23 cellular contexts compared by ENCODE assay signal in the genomic region with DNA sequence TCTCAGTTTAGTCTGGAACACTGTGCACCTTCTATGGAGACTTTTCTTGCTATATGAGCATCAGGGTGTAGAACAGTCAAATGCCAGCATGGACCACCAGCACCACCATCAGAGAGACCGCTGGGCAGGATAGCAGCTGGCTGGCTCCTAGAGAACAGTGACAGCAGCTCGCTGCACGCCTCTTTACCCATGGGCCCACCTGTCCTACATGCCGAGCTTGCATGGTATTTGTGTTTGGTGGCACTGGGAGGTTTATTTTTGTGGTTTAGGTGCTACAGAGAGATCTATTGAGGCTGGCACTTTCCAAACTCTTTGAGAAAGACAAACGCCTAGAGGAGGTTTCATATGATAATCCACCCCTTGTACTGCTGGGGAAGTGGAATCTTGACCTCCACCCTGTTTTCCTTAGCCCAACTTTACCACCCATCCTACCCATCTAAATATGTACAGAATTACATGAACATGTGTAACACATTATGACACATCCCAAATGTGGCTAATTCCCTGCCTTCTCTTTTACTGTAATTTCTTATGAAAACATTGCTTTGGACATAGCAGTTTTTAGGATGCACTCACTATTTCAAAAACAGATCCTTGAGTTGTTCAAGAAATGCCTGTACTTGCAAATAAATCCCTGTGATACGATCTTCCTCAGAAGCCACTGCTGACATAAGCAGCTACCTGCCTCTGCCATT.
"Had no signal": no experiment of that assay in that cellular context is flagged by ENCODE, and none has a peak within 500 bp of the region (broad histone marks: within the 10 kb centered on the region; RNA-seq: fewer than 3 reads in every experiment).

No MANE protein-coding gene starts in this region.

- H3K4me2 ChIP-seq: smooth muscle cell had no signal

- H3K9me3 ChIP-seq: gastrocnemius medialis, transverse colon, vagina had no signal

- H3K4me3 Mint-ChIP-seq: activated CD4-positive, alpha-beta memory T cell treated with anti-CD3 and anti-CD28 coated beads, Interleukin-2, amount 10 ng/mL, durations not matched to agents 7 days and 5 days; activated CD4-positive, alpha-beta T cell treated with anti-CD3 and anti-CD28 coated beads, Interleukin-2, amount 10 ng/mL, durations not matched to agents 24 days and 14 days; activated naive CD4-positive, alpha-beta T cell treated with anti-CD3 and anti-CD28 coated beads, Interleukin-2, amount 10 ng/mL, durations not matched to agents 7 days and 5 days; activated T-cell treated with anti-CD3 and anti-CD28 coated beads, Interleukin-2, amount 50 U/mL, for 72 hours; mesothelial cell of epicardium; nephron; stimulated activated naive B cell treated with anti-CD40 and anti-IgM and Interleukin-4, amounts not matched to agents 10 μg/mL and 1 μg/mL and 100 μg/mL, for 72 hours had no signal

- FAIRE-seq: islet of Langerhans had no signal

- H3K4me3 ChIP-seq: cardiac muscle cell, gastrocnemius medialis, smooth muscle cell, transverse colon, vagina had no signal

- H3K4me1 Mint-ChIP-seq: activated CD4-positive, alpha-beta T cell treated with anti-CD3 and anti-CD28 coated beads, Interleukin-2, amount 10 ng/mL, durations not matched to agents 24 days and 14 days; activated naive CD4-positive, alpha-beta T cell treated with anti-CD3 and anti-CD28 coated beads, Interleukin-2, amount 10 ng/mL, durations not matched to agents 7 days and 5 days; stimulated activated naive B cell treated with anti-CD40 and anti-IgM and Interleukin-4, amounts not matched to agents 10 μg/mL and 1 μg/mL and 100 μg/mL, for 72 hours had no signal

- H3K27me3 ChIP-seq: cardiac muscle cell, gastrocnemius medialis, transverse colon, vagina had no signal

- H3K27ac ChIP-seq: cardiac muscle cell, gastrocnemius medialis, transverse colon, vagina, VCaP had no signal

- H3K9me3 Mint-ChIP-seq: activated CD4-positive, alpha-beta memory T cell treated with anti-CD3 and anti-CD28 coated beads, Interleukin-2, amount 10 ng/mL, durations not matched to agents 7 days and 5 days; activated CD4-positive, alpha-beta T cell treated with anti-CD3 and anti-CD28 coated beads, Interleukin-2, amount 10 ng/mL, durations not matched to agents 24 days and 14 days; activated naive CD4-positive, alpha-beta T cell treated with anti-CD3 and anti-CD28 coated beads, Interleukin-2, amount 10 ng/mL, durations not matched to agents 7 days and 5 days; activated T-cell treated with anti-CD3 and anti-CD28 coated beads, Interleukin-2, amount 50 U/mL, for 72 hours; mesothelial cell of epicardium; nephron; stimulated activated naive B cell treated with anti-CD40 and anti-IgM and Interleukin-4, amounts not matched to agents 10 μg/mL and 1 μg/mL and 100 μg/mL, for 72 hours had no signal

- DNase-seq: activated CD4-positive, alpha-beta memory T cell treated with anti-CD3 and anti-CD28 coated beads, Interleukin-2, amount 10 ng/mL, durations not matched to agents 7 days and 5 days; activated CD4-positive, alpha-beta T cell treated with anti-CD3 and anti-CD28 coated beads, Interleukin-2, amount 10 ng/mL, durations not matched to agents 24 days and 14 days; activated effector memory CD4-positive, alpha-beta T cell treated with anti-CD3 and anti-CD28 coated beads, Interleukin-2, amount 50 U/mL, for 16 hours; activated naive CD4-positive, alpha-beta T cell treated with anti-CD3 and anti-CD28 coated beads, Interleukin-2, amount 10 ng/mL, durations not matched to agents 7 days and 5 days; activated T-cell treated with anti-CD3 and anti-CD28 coated beads, Interleukin-2, amount 50 U/mL, for 72 hours; cortex of kidney; gastrocnemius medialis; head of caudate nucleus; left ventricle myocardium superior; mammary epithelial cell; stimulated activated CD4-positive, alpha-beta T cell treated with anti-CD3 and anti-CD28 coated beads, Interleukin-2, amount 100 ng/mL, for 48 hours; stimulated activated CD8-positive, alpha-beta memory T cell treated with anti-CD3 and anti-CD28 coated beads, Interleukin-4, amount 100 ng/mL, for 48 hours; stimulated activated naive B cell treated with anti-CD40 and anti-IgM and Interleukin-4, amounts not matched to agents 10 μg/mL and 1 μg/mL and 100 μg/mL, for 72 hours; transverse colon had no signal

- ATAC-seq: activated CD4-positive, CD25-positive, alpha-beta regulatory T cell treated with anti-CD3 and anti-CD28 coated beads, Interleukin-2, amount 50 U/mL, for 24 hours; activated T-cell treated with anti-CD3 and anti-CD28 coated beads, Interleukin-2, amount 50 U/mL, for 72 hours; gastrocnemius medialis; left ventricle myocardium superior; sciatic nerve; stimulated activated naive B cell treated with anti-CD40 and anti-IgM and Interleukin-4, amounts not matched to agents 10 μg/mL and 1 μg/mL and 100 μg/mL, for 72 hours had no signal

- H3K27ac Mint-ChIP-seq: activated CD4-positive, alpha-beta memory T cell treated with anti-CD3 and anti-CD28 coated beads, Interleukin-2, amount 10 ng/mL, durations not matched to agents 7 days and 5 days; activated CD4-positive, alpha-beta T cell treated with anti-CD3 and anti-CD28 coated beads, Interleukin-2, amount 10 ng/mL, durations not matched to agents 24 days and 14 days; activated naive CD4-positive, alpha-beta T cell treated with anti-CD3 and anti-CD28 coated beads, Interleukin-2, amount 10 ng/mL, durations not matched to agents 7 days and 5 days; activated T-cell treated with anti-CD3 and anti-CD28 coated beads, Interleukin-2, amount 50 U/mL, for 72 hours; mesothelial cell of epicardium; stimulated activated naive B cell treated with anti-CD40 and anti-IgM and Interleukin-4, amounts not matched to agents 10 μg/mL and 1 μg/mL and 100 μg/mL, for 72 hours had no signal

- H3K27me3 Mint-ChIP-seq: activated CD4-positive, alpha-beta memory T cell treated with anti-CD3 and anti-CD28 coated beads, Interleukin-2, amount 10 ng/mL, durations not matched to agents 7 days and 5 days; activated CD4-positive, alpha-beta T cell treated with anti-CD3 and anti-CD28 coated beads, Interleukin-2, amount 10 ng/mL, durations not matched to agents 24 days and 14 days; activated naive CD4-positive, alpha-beta T cell treated with anti-CD3 and anti-CD28 coated beads, Interleukin-2, amount 10 ng/mL, durations not matched to agents 7 days and 5 days; stimulated activated naive B cell treated with anti-CD40 and anti-IgM and Interleukin-4, amounts not matched to agents 10 μg/mL and 1 μg/mL and 100 μg/mL, for 72 hours had no signal
